20 cellular contexts compared by ENCODE assay signal in the genomic region with DNA sequence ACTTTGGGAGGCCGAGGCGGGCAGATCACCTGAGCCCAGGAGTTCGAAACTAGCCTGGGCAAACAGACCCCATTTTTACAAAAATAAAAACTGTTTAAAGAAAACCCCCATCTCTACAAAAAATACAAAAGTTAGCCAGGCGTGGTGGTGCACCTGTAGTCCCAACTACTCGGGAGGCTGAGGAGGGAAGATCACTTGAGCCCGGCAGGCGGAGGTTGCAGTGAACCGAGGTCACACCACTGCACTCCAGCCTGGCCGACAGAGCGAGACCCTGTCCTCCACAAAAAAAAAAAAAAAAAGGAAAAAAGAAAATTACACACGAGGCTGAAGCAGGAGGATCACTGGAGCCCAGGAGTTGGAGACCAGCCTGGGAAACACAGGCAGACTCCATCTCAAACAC. TPM values are rescaled to one million over a fixed set of nuclear protein-coding genes. Genes with fewer than 3 reads are reported as not detected.
DNase-seq lines count a peak whose midpoint lies in the region; TF ChIP-seq lines count a peak whose summit lies in the region.
"Had no signal": no experiment of that assay in that cellular context is flagged by ENCODE, and none has a peak within 500 bp of the region (broad histone marks: within the 10 kb centered on the region; RNA-seq: fewer than 3 reads in every experiment).

No MANE protein-coding gene starts in this region.

- H3K4me3 Mint-ChIP-seq in activated naive CD4-positive, alpha-beta T cell treated with anti-CD3 and anti-CD28 coated beads, Interleukin-2, amount 50 U/mL, for 24 hours = no peak overlapping the region
- peak overlapping the region; percentile 11 to 75 (median 49) for H3K4me3 Mint-ChIP-seq in brain
- H3K4me3 Mint-ChIP-seq in nephron progenitor cell = peak overlapping the region; percentile 60
- H3K4me3 Mint-ChIP-seq in type B pancreatic cell = peak overlapping the region; percentile 15
- H3K4me3 Mint-ChIP-seq in activated CD4-positive, alpha-beta T cell treated with anti-CD3 and anti-CD28 coated beads, Interleukin-2, amount 10 ng/mL, durations not matched to agents 7 days and 5 days = no peak overlapping the region
- H3K4me3 Mint-ChIP-seq: T-helper 2 cell treated with Interferon-gamma antibody and Interleukin-4, amounts not matched to agents 5 μg/mL and 100 μg/mL, for 36 hours had no signal

- H3K9me3 Mint-ChIP-seq in activated naive CD4-positive, alpha-beta T cell treated with anti-CD3 and anti-CD28 coated beads, Interleukin-2, amount 50 U/mL, for 24 hours = no peaks in the 10 kb centered on the region
- peaks cover 20 to 46% (median 38%) of the 10 kb centered on the region in 5 experiments for H3K9me3 Mint-ChIP-seq in brain
- H3K9me3 Mint-ChIP-seq in nephron progenitor cell = peaks cover 63% of the 10 kb centered on the region
- peaks cover 11% of the 10 kb centered on the region for H3K9me3 Mint-ChIP-seq in type B pancreatic cell
- peaks cover 13% of the 10 kb centered on the region for H3K9me3 Mint-ChIP-seq in activated CD4-positive, alpha-beta T cell treated with anti-CD3 and anti-CD28 coated beads, Interleukin-2, amount 10 ng/mL, durations not matched to agents 7 days and 5 days
- H3K9me3 Mint-ChIP-seq: T-helper 2 cell treated with Interferon-gamma antibody and Interleukin-4, amounts not matched to agents 5 μg/mL and 100 μg/mL, for 36 hours had no signal

- no peak for DNase-seq in activated naive CD4-positive, alpha-beta T cell treated with Interleukin-2 at 50 U/mL for 16 hours
- DNase-seq in nephron progenitor cell = no peak
- no peak for DNase-seq in type B pancreatic cell (ENCODE audit: extremely low spot score, unreplicated experiment)
- DNase-seq in SKM-1 treated with dmso at 0.1 percent for 144 hours (lab: John Stamatoyannopoulos, UW; ENCODE audit: unreplicated experiment) = no peak
- DNase-seq in stimulated activated CD4-positive, alpha-beta T cell treated with anti-CD3 and anti-CD28 coated beads, Interleukin-4, amount 100 ng/mL, for 1 hour = no peak
- no peak for DNase-seq in activated CD4-positive, alpha-beta T cell treated with anti-CD3 and anti-CD28 coated beads, Interleukin-2, amount 10 ng/mL, durations not matched to agents 7 days and 5 days
- DNase-seq: activated gamma-delta T cell; AML-193; colonic mucosa; IMR-90; kidney; NCI-H2029 treated with DMSO at 0.1 percent for 48 hours; NCI-H226; NCI-H748 treated with DMSO at 0.1 percent for 48 hours; stimulated activated CD4-positive, alpha-beta T cell treated with anti-CD3 and anti-CD28 coated beads, Interleukin-2, amount 100 ng/mL, for 24 hours; substantia nigra; WERI-Rb-1 had no signal

- CTCF ChIA-PET in activated CD4-positive, alpha-beta T cell treated with anti-CD3 and anti-CD28 coated beads, Interleukin-2, amount 10 ng/mL, durations not matched to agents 7 days and 5 days (lab: Charles Lee) = no interaction called here

- TF ChIP-seq CTCF in brain (conservative IDR thresholded peaks at IDR 0.05) (no peak), nephron progenitor cell (IDR thresholded peaks at IDR 0.05) (no peak), type B pancreatic cell (conservative IDR thresholded peaks at IDR 0.05) (no peak)

- POLR2A ChIA-PET in activated CD4-positive, alpha-beta T cell treated with anti-CD3 and anti-CD28 coated beads, Interleukin-2, amount 10 ng/mL, durations not matched to agents 7 days and 5 days (lab: Charles Lee) = no interaction called here

- H3K4me1 Mint-ChIP-seq in activated naive CD4-positive, alpha-beta T cell treated with anti-CD3 and anti-CD28 coated beads, Interleukin-2, amount 50 U/mL, for 24 hours = peaks cover 71% of the 10 kb centered on the region
- H3K4me1 Mint-ChIP-seq in brain = peaks cover 58% of the 10 kb centered on the region
- peaks cover 43% of the 10 kb centered on the region for H3K4me1 Mint-ChIP-seq in nephron progenitor cell
- H3K4me1 Mint-ChIP-seq in type B pancreatic cell (ENCODE audit: unreplicated experiment) = peaks cover 34% of the 10 kb centered on the region
- H3K4me1 Mint-ChIP-seq in activated CD4-positive, alpha-beta T cell treated with anti-CD3 and anti-CD28 coated beads, Interleukin-2, amount 10 ng/mL, durations not matched to agents 7 days and 5 days = peaks cover 43% of the 10 kb centered on the region

- no peaks in the 10 kb centered on the region for H3K27me3 Mint-ChIP-seq in activated naive CD4-positive, alpha-beta T cell treated with anti-CD3 and anti-CD28 coated beads, Interleukin-2, amount 50 U/mL, for 24 hours
- H3K27me3 Mint-ChIP-seq in brain (peaks cover 6% of the 10 kb centered on the region), nephron progenitor cell (ENCODE audit: low read depth, poor library complexity) (peaks cover 4% of the 10 kb centered on the region), type B pancreatic cell (no peaks in the 10 kb centered on the region)
- no peaks in the 10 kb centered on the region for H3K27me3 Mint-ChIP-seq in activated CD4-positive, alpha-beta T cell treated with anti-CD3 and anti-CD28 coated beads, Interleukin-2, amount 10 ng/mL, durations not matched to agents 7 days and 5 days

- peaks cover 21% of the 10 kb centered on the region for H3K36me3 Mint-ChIP-seq in activated naive CD4-positive, alpha-beta T cell treated with anti-CD3 and anti-CD28 coated beads, Interleukin-2, amount 50 U/mL, for 24 hours
- peaks cover 76% of the 10 kb centered on the region for H3K36me3 Mint-ChIP-seq in brain
- peaks cover 76% of the 10 kb centered on the region for H3K36me3 Mint-ChIP-seq in nephron progenitor cell (ENCODE audit: low read depth)
- H3K36me3 Mint-ChIP-seq in type B pancreatic cell = peaks cover 43% of the 10 kb centered on the region
- peaks cover 26% of the 10 kb centered on the region for H3K36me3 Mint-ChIP-seq in activated CD4-positive, alpha-beta T cell treated with anti-CD3 and anti-CD28 coated beads, Interleukin-2, amount 10 ng/mL, durations not matched to agents 7 days and 5 days (ENCODE audit: low read depth)

- H3K27ac Mint-ChIP-seq in activated naive CD4-positive, alpha-beta T cell treated with anti-CD3 and anti-CD28 coated beads, Interleukin-2, amount 50 U/mL, for 24 hours = peak overlapping the region; percentile 35
- peak overlapping the region in 1 of 5 experiments; percentile 64 for H3K27ac Mint-ChIP-seq in brain
- peak overlapping the region; percentile 13 for H3K27ac Mint-ChIP-seq in nephron progenitor cell
- no peak overlapping the region for H3K27ac Mint-ChIP-seq in type B pancreatic cell
- H3K27ac Mint-ChIP-seq in activated CD4-positive, alpha-beta T cell treated with anti-CD3 and anti-CD28 coated beads, Interleukin-2, amount 10 ng/mL, durations not matched to agents 7 days and 5 days = no peak overlapping the region
- H3K27ac Mint-ChIP-seq: T-helper 2 cell treated with Interferon-gamma antibody and Interleukin-4, amounts not matched to agents 5 μg/mL and 100 μg/mL, for 36 hours had no signal

RNA-seq across cellular contexts. Expression of gene CAMSAP1, which starts 3.2 kb away (rescaled TPM):
- polyA plus RNA-seq in brain (ENCODE audit: insufficient read depth, low read depth, low replicate concordance) = 44.7 TPM
- total RNA-seq in type B pancreatic cell (ENCODE audit: low replicate concordance) = 33.9 and 58.2 TPM in 2 replicates
- total RNA-seq in activated CD4-positive, alpha-beta T cell treated with anti-CD3 and anti-CD28 coated beads, Interleukin-2, amount 10 ng/mL, durations not matched to agents 7 days and 5 days = 10 to 100 TPM; 20.4 to 22.7 TPM

RNA-seq across cellular contexts. Expression of gene UBAC1, which starts 57.1 kb away (rescaled TPM):
- 80.4 TPM for polyA plus RNA-seq in brain (ENCODE audit: insufficient read depth, low read depth, low replicate concordance)
- 34.5 and 45.2 TPM in 2 replicates for total RNA-seq in type B pancreatic cell (ENCODE audit: low replicate concordance)
- total RNA-seq in activated CD4-positive, alpha-beta T cell treated with anti-CD3 and anti-CD28 coated beads, Interleukin-2, amount 10 ng/mL, durations not matched to agents 7 days and 5 days = 10 to 100 TPM; 29.7 to 32.6 TPM

Comparison
In these comparisons a context has a peak if more than half of its experiments do, and no peak if none do; other contexts are left out.
1. H3K27ac Mint-ChIP-seq: peak in activated naive CD4-positive, alpha-beta T cell treated with anti-CD3 and anti-CD28 coated beads, Interleukin-2, amount 50 U/mL, for 24 hours (single experiment) and nephron progenitor cell (single experiment); none in type B pancreatic cell (single experiment) and activated CD4-positive, alpha-beta T cell treated with anti-CD3 and anti-CD28 coated beads, Interleukin-2, amount 10 ng/mL, durations not matched to agents 7 days and 5 days (single experiment).
2. H3K4me3 Mint-ChIP-seq: peak in brain (5 of 5), nephron progenitor cell (single experiment) and type B pancreatic cell (single experiment); none in activated naive CD4-positive, alpha-beta T cell treated with anti-CD3 and anti-CD28 coated beads, Interleukin-2, amount 50 U/mL, for 24 hours (single experiment) and activated CD4-positive, alpha-beta T cell treated with anti-CD3 and anti-CD28 coated beads, Interleukin-2, amount 10 ng/mL, durations not matched to agents 7 days and 5 days (single experiment).